ENCODE assay signal across 9 cellular contexts in the genomic region with DNA sequence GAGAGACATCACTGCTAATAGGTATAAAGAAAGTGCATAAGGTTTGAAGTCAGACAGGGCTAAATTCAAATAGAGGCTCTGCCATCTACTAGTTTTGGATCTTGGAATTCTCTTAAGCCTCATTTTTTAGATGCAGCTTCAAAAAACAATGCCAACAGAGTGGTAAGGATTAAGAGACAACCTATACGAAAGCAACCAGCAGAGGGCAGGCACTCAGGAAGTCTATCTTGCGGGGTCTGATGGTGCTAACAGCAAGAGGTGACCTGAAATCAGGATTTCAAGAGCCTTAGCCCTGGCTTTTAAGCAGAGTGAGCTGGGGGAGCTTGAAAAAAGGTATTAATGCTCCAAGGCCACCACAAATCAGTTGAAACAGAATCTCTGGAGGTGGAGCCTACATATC. TPM values are rescaled to one million over a fixed set of nuclear protein-coding genes. Genes with fewer than 3 reads are reported as not detected.
A peak's percentile ranks its signal among the peaks of the same experiment; 100 is the strongest.
DNase-seq lines count a peak whose midpoint lies in the region; ATAC-seq, FAIRE-seq and TF ChIP-seq lines count a peak whose summit lies in the region.
"Had no signal": no experiment of that assay in that cellular context is flagged by ENCODE, and none has a peak within 500 bp of the region (broad histone marks: within the 10 kb centered on the region; RNA-seq: fewer than 3 reads in every experiment).

No MANE protein-coding gene starts in this region.

- H3K9me3 ChIP-seq in HCT116 (ENCODE audit: control insufficient read depth in 1 of 2, insufficient read depth in 1 of 2, low read depth in 1 of 2, low read length in 2 of 2) (no peaks in the 10 kb centered on the region), PC-3 (ENCODE audit: low read length) (no peaks in the 10 kb centered on the region)

- H2AFZ ChIP-seq in HCT116 (ENCODE audit: low read depth, low read length, poor library complexity, severe bottlenecking) (no peak overlapping the region), PC-3 (ENCODE audit: low read length) (no peak overlapping the region)

- TF ChIP-seq POLR2A in HCT116 (IDR thresholded peaks at IDR 0.05; ENCODE audit: borderline replicate concordance, extremely low read depth, insufficient read depth, insufficient read length), result no peak

- H3K4me1 ChIP-seq in HCT116 (ENCODE audit: control insufficient read depth in 1 of 2, insufficient read depth in 2 of 2, low read length in 2 of 2) (peaks cover 0 to 37% of the 10 kb centered on the region in 2 experiments; a peak in 2 of 4 replicates), PC-3 (ENCODE audit: insufficient read depth, low read length) (0 out of 2 replicates have a peak, but pooled peaks cover 11% of the 10 kb centered on the region)

- H4K20me1 ChIP-seq in HCT116 (ENCODE audit: insufficient read depth) (no peaks in the 10 kb centered on the region), PC-3 (ENCODE audit: low read length) (no peaks in the 10 kb centered on the region)

- FAIRE-seq in urothelium cell line (lab: Jason Lieb, UNC), result no peak

- TF ChIP-seq CTCF in BJ (IDR thresholded peaks at IDR 0.05; ENCODE audit: insufficient read depth, low read depth, low read length), result peak; percentile 72
- peak; percentile 41 to 77 (median 70); a peak in 5 of 6 replicates for TF ChIP-seq CTCF in HCT116 (IDR thresholded peaks at IDR 0.05 in 2 of 3, conservative IDR thresholded peaks at IDR 0.05 in 1 of 3; ENCODE audit: borderline replicate concordance in 1 of 3, insufficient read depth in 1 of 3, low read depth in 2 of 3, low read length in 2 of 3)
- peak; percentile 72 for TF ChIP-seq CTCF in PC-3 (conservative IDR thresholded peaks at IDR 0.05; ENCODE audit: low read depth, low read length)
- peak; percentile 57 for TF ChIP-seq CTCF in foreskin fibroblast (IDR thresholded peaks at IDR 0.05; ENCODE audit: low read depth, low read length)
- peak; percentile 68 for TF ChIP-seq CTCF in osteocyte (IDR thresholded peaks at IDR 0.05)

- H3K27me3 Mint-ChIP-seq in osteocyte (ENCODE audit: unreplicated experiment), result no peaks in the 10 kb centered on the region

- RAD21 ChIA-PET in HCT116 (lab: Charles Lee; ENCODE audit: low non-redundant PET in 1 of 2, low total read pairs in 2 of 2, uncharacterized antibody in 2 of 2, unreplicated experiment in 2 of 2), result interaction anchor here in 1 of 2 experiments (1.2 kb wide), 1 partner anchor 66 kb away, joined by 3 read pairs; no protein-coding TSS in a partner anchor

- H3K4me1 Mint-ChIP-seq in osteocyte (ENCODE audit: unreplicated experiment), result peaks cover 2% of the 10 kb centered on the region

- CTCF ChIA-PET in BJ (lab: Yijun Ruan, JAX) (interaction anchor here (0.6 to 3.5 kb wide), 18 partner anchors 9 to 246 kb away, joined by 3 to 17 read pairs (median 4); a partner anchor contains a TSS), HCT116 (lab: Charles Lee) (interaction anchor here (0.5 to 2.3 kb wide), 12 partner anchors 10 to 282 kb away, joined by 3 to 9 read pairs (median 4); no protein-coding TSS in a partner anchor), PC-3 (lab: Charles Lee) (interaction anchor here (0.6 to 0.8 kb wide), 2 partner anchors 44 to 245 kb away, joined by 3 to 24 read pairs; no protein-coding TSS in a partner anchor)

- peak; percentile 71 for TF ChIP-seq RAD21 in HCT116 (IDR thresholded peaks at IDR 0.05; ENCODE audit: low read depth)

- H3K27ac ChIP-seq in HCT116 (ENCODE audit: low read depth, low read length), result no peak overlapping the region
- H3K27ac ChIP-seq in PC-3 (ENCODE audit: low read length), result no peak overlapping the region

- H3K4me2 ChIP-seq in HCT116 (ENCODE audit: low read length), result no peak overlapping the region
- no peak overlapping the region for H3K4me2 ChIP-seq in PC-3 (ENCODE audit: low read length)

- no peaks in the 10 kb centered on the region for H3K9me3 Mint-ChIP-seq in osteocyte (ENCODE audit: unreplicated experiment)

- H3K36me3 ChIP-seq in BJ (ENCODE audit: control insufficient read depth, insufficient read depth, low read length) (peaks cover 2% of the 10 kb centered on the region), HCT116 (ENCODE audit: control insufficient read depth in 1 of 2, insufficient read depth in 2 of 2, low read length in 2 of 2) (no peaks in the 10 kb centered on the region), PC-3 (ENCODE audit: low read depth, low read length) (peaks cover 13% of the 10 kb centered on the region)

- no peaks in the 10 kb centered on the region for H3K36me3 Mint-ChIP-seq in osteocyte (ENCODE audit: unreplicated experiment)

- ATAC-seq in HCT116, result peak; percentile 94
- ATAC-seq in PC-3, result peak; percentile 79

- intact Hi-C loops in HCT116 (cut with micrococcal nuclease) (loop anchor here (1.0 to 5.0 kb wide), 2 partner anchors 165 to 246 kb away; no protein-coding TSS in a partner anchor), PC-3 (cut with micrococcal nuclease) (loop anchor here (5.0 to 10.0 kb wide), 3 partner anchors 73 to 245 kb away; a partner anchor contains a TSS)

- H3K27me3 ChIP-seq in BJ (ENCODE audit: control insufficient read depth, insufficient read depth, low read length) (no peaks in the 10 kb centered on the region), HCT116 (ENCODE audit: insufficient read depth, low read length) (no peaks in the 10 kb centered on the region), PC-3 (ENCODE audit: low read length) (no peaks in the 10 kb centered on the region)

- H3K9ac ChIP-seq in HCT116 (ENCODE audit: low read length), result no peak overlapping the region
- no peak overlapping the region for H3K9ac ChIP-seq in PC-3 (ENCODE audit: low read length)

- no peaks in the 10 kb centered on the region for H3K79me2 ChIP-seq in HCT116 (ENCODE audit: insufficient read depth, low read length)
- H3K79me2 ChIP-seq in PC-3 (ENCODE audit: low read length), result no peaks in the 10 kb centered on the region

- no peak for DNase-seq in BJ (ENCODE audit: low read depth)
- no peak for DNase-seq in HCT116 (ENCODE audit: low read depth, low spot score)
- peak; percentile 72 for DNase-seq in PC-3
- peak; percentile 57 to 62 for DNase-seq in activated T-cell treated with anti-CD3 and anti-CD28 coated beads, Interleukin-2, amount 50 U/mL, for 48 hours
- peak; percentile 44 to 82 for DNase-seq in foreskin fibroblast
- DNase-seq in osteocyte (ENCODE audit: extremely low spot score, unreplicated experiment), result no peak
- DNase-seq in urothelium cell line (ENCODE audit: low spot score), result peak; percentile 55
- no peak for DNase-seq in middle frontal gyrus (ENCODE audit: extremely low spot score, low spot score)

- H3K4me3 ChIP-seq in BJ (ENCODE audit: low read depth, low read length) (no peak overlapping the region), HCT116 (replicated peaks in 1 of 2; ENCODE audit: low read depth in 1 of 2, low read length in 2 of 2) (no peak overlapping the region), PC-3 (ENCODE audit: low read length) (no peak overlapping the region), foreskin fibroblast (ENCODE audit: low read depth in 1 of 2, low read length in 2 of 2) (no peak overlapping the region)

- BruUV-seq in HCT116 (replicated peaks; lab: Mats Ljungman, UMichigan), result no TSS peak
- no TSS peak for BruUV-seq in PC-3 (replicated peaks; lab: Mats Ljungman, UMichigan)

- H3K27ac Mint-ChIP-seq in osteocyte (ENCODE audit: unreplicated experiment), result no peak overlapping the region

- POLR2A ChIA-PET in BJ (lab: Charles Lee), result no interaction called here
- POLR2A ChIA-PET in HCT116 (lab: Charles Lee), result interaction anchor here (1.5 kb wide), 1 partner anchor 125 kb away, joined by 6 read pairs; a partner anchor contains a TSS
- POLR2A ChIA-PET in PC-3 (lab: Charles Lee; ENCODE audit: unreplicated experiment), result interaction anchor here (0.5 kb wide), 1 partner anchor 30 kb away, joined by 3 read pairs; no protein-coding TSS in a partner anchor

- H3F3A ChIP-seq in PC-3 (ENCODE audit: low read length, unreplicated experiment), result no peaks in the 10 kb centered on the region

- H3K9me2 ChIP-seq in HCT116 (ENCODE audit: insufficient read depth) (no peaks in the 10 kb centered on the region), PC-3 (replicated peaks; ENCODE audit: low read length) (no peaks in the 10 kb centered on the region)

- H3K4me3 Mint-ChIP-seq in osteocyte (ENCODE audit: unreplicated experiment), result no peak overlapping the region

TF ChIP-seq in HCT116, 20 proteins besides CTCF, POLR2A, EP300 and RAD21 (continues in another document):
- TF ChIP-seq EGR1 (IDR thresholded peaks at IDR 0.05; ENCODE audit: low read depth), result no peak
- TF ChIP-seq FOSL1 (IDR thresholded peaks at IDR 0.05; ENCODE audit: low read depth), result no peak
- TF ChIP-seq TCF7L2 (IDR thresholded peaks at IDR 0.05; ENCODE audit: borderline replicate concordance, extremely low read depth, insufficient read depth, insufficient read length), result no peak
- no peak for TF ChIP-seq POLR2AphosphoS5 (IDR thresholded peaks at IDR 0.05; ENCODE audit: low read depth, low read length)
- TF ChIP-seq, protein P1, sequence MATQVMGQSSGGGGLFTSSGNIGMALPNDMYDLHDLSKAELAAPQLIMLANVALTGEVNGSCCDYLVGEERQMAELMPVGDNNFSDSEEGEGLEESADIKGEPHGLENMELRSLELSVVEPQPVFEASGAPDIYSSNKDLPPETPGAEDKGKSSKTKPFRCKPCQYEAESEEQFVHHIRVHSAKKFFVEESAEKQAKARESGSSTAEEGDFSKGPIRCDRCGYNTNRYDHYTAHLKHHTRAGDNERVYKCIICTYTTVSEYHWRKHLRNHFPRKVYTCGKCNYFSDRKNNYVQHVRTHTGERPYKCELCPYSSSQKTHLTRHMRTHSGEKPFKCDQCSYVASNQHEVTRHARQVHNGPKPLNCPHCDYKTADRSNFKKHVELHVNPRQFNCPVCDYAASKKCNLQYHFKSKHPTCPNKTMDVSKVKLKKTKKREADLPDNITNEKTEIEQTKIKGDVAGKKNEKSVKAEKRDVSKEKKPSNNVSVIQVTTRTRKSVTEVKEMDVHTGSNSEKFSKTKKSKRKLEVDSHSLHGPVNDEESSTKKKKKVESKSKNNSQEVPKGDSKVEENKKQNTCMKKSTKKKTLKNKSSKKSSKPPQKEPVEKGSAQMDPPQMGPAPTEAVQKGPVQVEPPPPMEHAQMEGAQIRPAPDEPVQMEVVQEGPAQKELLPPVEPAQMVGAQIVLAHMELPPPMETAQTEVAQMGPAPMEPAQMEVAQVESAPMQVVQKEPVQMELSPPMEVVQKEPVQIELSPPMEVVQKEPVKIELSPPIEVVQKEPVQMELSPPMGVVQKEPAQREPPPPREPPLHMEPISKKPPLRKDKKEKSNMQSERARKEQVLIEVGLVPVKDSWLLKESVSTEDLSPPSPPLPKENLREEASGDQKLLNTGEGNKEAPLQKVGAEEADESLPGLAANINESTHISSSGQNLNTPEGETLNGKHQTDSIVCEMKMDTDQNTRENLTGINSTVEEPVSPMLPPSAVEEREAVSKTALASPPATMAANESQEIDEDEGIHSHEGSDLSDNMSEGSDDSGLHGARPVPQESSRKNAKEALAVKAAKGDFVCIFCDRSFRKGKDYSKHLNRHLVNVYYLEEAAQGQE (IDR thresholded peaks at IDR 0.05; ENCODE audit: low read depth), result no peak
- TF ChIP-seq, protein P2, sequence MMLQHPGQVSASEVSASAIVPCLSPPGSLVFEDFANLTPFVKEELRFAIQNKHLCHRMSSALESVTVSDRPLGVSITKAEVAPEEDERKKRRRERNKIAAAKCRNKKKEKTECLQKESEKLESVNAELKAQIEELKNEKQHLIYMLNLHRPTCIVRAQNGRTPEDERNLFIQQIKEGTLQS (IDR thresholded peaks at IDR 0.05), result no peak
- no peak for TF ChIP-seq CEBPB (IDR thresholded peaks at IDR 0.05; ENCODE audit: low read depth)

RNA-seq across cellular contexts. Expression of a gene that starts 40.7 kb away (rescaled TPM):
- not detected in 2 replicates for polyA plus RNA-seq in BJ (2011; rRNA removed)
- not detected in 2 replicates for polyA minus RNA-seq in BJ (2011; rRNA and poly(A)+ RNA removed)
- total RNA-seq in HCT116 (2021; ENCODE audit: unreplicated experiment) (not detected), PC-3 (2014; rRNA removed) (not detected in 2 replicates), osteocyte (not detected in 2 replicates)
- 0.09 and 0.12 TPM in 2 replicates for polyA plus RNA-seq in HCT116 (2012)
- total RNA-seq: subcutaneous adipose tissue had no signal

Comparison
In these comparisons a context has a peak if more than half of its experiments do, and no peak if none do; other contexts are left out.
1. DNase-seq: peak in PC-3 (single experiment), activated T-cell treated with anti-CD3 and anti-CD28 coated beads, Interleukin-2, amount 50 U/mL, for 48 hours (2 of 2), foreskin fibroblast (2 of 2) and urothelium cell line (single experiment); none in BJ (single experiment), HCT116 (single experiment), osteocyte (single experiment) and middle frontal gyrus (single experiment).
2. Peak in every context shown above with its lines, with median percentiles within 50 percentile points of each other: CTCF ChIP-seq.